ENCODE assay signal across 1 cellular context in the genomic region with DNA sequence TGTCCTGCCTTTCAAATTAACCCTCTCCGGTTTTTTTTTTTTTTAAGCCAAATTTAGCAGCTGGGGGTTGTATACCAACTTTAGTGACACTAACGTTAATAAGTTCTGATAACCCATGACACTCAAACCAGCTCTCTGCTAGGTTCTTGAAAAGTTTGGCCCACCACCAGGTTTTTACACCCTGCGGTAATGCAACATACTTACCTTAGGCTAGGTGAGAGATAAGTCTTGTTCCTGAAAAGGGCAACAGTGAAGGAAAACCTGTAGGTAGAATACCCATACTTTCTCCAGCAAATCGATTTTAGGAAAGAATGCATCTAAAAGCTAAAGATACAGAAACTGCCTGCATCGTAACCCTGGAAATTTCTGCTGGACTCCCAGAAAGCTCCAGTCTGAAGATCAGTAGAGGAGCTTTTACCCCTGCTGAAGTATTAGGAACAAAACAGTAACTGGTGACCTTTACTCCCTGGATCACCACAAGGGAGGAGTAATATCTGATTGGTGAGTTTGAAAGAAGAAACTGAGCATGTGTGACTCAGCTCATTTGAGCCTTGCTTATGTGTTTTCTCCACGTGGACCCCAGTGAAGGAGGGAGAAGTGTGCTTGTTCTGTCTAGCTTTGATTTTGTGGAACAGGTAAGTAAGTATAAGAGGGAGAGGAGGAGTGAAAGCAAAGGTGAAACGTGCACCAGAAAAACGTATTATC.
TF ChIP-seq lines count a peak whose summit lies in the region.

No MANE protein-coding gene starts in this region.

TF ChIP-seq in HepG2, 621 proteins besides CTCF, POLR2A, EP300 and RAD21 (continued from another document and continues in another):
- TF ChIP-seq, protein P1, sequence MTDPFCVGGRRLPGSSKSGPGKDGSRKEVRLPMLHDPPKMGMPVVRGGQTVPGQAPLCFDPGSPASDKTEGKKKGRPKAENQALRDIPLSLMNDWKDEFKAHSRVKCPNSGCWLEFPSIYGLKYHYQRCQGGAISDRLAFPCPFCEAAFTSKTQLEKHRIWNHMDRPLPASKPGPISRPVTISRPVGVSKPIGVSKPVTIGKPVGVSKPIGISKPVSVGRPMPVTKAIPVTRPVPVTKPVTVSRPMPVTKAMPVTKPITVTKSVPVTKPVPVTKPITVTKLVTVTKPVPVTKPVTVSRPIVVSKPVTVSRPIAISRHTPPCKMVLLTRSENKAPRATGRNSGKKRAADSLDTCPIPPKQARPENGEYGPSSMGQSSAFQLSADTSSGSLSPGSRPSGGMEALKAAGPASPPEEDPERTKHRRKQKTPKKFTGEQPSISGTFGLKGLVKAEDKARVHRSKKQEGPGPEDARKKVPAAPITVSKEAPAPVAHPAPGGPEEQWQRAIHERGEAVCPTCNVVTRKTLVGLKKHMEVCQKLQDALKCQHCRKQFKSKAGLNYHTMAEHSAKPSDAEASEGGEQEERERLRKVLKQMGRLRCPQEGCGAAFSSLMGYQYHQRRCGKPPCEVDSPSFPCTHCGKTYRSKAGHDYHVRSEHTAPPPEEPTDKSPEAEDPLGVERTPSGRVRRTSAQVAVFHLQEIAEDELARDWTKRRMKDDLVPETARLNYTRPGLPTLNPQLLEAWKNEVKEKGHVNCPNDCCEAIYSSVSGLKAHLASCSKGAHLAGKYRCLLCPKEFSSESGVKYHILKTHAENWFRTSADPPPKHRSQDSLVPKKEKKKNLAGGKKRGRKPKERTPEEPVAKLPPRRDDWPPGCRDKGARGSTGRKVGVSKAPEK (CRISPR knock-in tag; IDR thresholded peaks at IDR 0.05; ENCODE audit: borderline replicate concordance) = no peak
- TF ChIP-seq ZNF572 (CRISPR knock-in tag; IDR thresholded peaks at IDR 0.05) = no peak
- TF ChIP-seq, protein P2, sequence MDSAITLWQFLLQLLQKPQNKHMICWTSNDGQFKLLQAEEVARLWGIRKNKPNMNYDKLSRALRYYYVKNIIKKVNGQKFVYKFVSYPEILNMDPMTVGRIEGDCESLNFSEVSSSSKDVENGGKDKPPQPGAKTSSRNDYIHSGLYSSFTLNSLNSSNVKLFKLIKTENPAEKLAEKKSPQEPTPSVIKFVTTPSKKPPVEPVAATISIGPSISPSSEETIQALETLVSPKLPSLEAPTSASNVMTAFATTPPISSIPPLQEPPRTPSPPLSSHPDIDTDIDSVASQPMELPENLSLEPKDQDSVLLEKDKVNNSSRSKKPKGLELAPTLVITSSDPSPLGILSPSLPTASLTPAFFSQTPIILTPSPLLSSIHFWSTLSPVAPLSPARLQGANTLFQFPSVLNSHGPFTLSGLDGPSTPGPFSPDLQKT (CRISPR knock-in tag; IDR thresholded peaks at IDR 0.05; ENCODE audit: borderline replicate concordance) = no peak
- no peak for TF ChIP-seq JARID2 (CRISPR knock-in tag; IDR thresholded peaks at IDR 0.05; ENCODE audit: insufficient replicate concordance)
- TF ChIP-seq NPAS2 (CRISPR knock-in tag; IDR thresholded peaks at IDR 0.05; ENCODE audit: borderline replicate concordance) = no peak
- TF ChIP-seq HNF4G (IDR thresholded peaks at IDR 0.05; ENCODE audit: borderline replicate concordance, low read depth, low read length) = peak; percentile 82
- TF ChIP-seq HNF4G (CRISPR knock-in tag; IDR thresholded peaks at IDR 0.05; ENCODE audit: borderline replicate concordance, low read depth) = no peak; the same call in 1 of the 2 replicates
- no peak for TF ChIP-seq RELA (CRISPR knock-in tag; IDR thresholded peaks at IDR 0.05)
- TF ChIP-seq JUNB (CRISPR knock-in tag; IDR thresholded peaks at IDR 0.05; ENCODE audit: borderline replicate concordance) = peak; percentile 77
- no peak for TF ChIP-seq ZNF780A (CRISPR knock-in tag; IDR thresholded peaks at IDR 0.05)
- TF ChIP-seq NR2F2 (IDR thresholded peaks at IDR 0.05; ENCODE audit: borderline replicate concordance, low read depth) = peak; percentile 39; the same call in 1 of the 2 replicates
- peak; percentile 79 for TF ChIP-seq FOSL2 (CRISPR knock-in tag; IDR thresholded peaks at IDR 0.05)
- TF ChIP-seq, protein P3, sequence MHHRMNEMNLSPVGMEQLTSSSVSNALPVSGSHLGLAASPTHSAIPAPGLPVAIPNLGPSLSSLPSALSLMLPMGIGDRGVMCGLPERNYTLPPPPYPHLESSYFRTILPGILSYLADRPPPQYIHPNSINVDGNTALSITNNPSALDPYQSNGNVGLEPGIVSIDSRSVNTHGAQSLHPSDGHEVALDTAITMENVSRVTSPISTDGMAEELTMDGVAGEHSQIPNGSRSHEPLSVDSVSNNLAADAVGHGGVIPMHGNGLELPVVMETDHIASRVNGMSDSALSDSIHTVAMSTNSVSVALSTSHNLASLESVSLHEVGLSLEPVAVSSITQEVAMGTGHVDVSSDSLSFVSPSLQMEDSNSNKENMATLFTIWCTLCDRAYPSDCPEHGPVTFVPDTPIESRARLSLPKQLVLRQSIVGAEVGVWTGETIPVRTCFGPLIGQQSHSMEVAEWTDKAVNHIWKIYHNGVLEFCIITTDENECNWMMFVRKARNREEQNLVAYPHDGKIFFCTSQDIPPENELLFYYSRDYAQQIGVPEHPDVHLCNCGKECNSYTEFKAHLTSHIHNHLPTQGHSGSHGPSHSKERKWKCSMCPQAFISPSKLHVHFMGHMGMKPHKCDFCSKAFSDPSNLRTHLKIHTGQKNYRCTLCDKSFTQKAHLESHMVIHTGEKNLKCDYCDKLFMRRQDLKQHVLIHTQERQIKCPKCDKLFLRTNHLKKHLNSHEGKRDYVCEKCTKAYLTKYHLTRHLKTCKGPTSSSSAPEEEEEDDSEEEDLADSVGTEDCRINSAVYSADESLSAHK (CRISPR knock-in tag; IDR thresholded peaks at IDR 0.05; ENCODE audit: borderline replicate concordance) = no peak
- TF ChIP-seq RBM22 (optimal IDR thresholded peaks at IDR 0.05; ENCODE audit: low read length) = peak; percentile 96
- TF ChIP-seq, protein P4, sequence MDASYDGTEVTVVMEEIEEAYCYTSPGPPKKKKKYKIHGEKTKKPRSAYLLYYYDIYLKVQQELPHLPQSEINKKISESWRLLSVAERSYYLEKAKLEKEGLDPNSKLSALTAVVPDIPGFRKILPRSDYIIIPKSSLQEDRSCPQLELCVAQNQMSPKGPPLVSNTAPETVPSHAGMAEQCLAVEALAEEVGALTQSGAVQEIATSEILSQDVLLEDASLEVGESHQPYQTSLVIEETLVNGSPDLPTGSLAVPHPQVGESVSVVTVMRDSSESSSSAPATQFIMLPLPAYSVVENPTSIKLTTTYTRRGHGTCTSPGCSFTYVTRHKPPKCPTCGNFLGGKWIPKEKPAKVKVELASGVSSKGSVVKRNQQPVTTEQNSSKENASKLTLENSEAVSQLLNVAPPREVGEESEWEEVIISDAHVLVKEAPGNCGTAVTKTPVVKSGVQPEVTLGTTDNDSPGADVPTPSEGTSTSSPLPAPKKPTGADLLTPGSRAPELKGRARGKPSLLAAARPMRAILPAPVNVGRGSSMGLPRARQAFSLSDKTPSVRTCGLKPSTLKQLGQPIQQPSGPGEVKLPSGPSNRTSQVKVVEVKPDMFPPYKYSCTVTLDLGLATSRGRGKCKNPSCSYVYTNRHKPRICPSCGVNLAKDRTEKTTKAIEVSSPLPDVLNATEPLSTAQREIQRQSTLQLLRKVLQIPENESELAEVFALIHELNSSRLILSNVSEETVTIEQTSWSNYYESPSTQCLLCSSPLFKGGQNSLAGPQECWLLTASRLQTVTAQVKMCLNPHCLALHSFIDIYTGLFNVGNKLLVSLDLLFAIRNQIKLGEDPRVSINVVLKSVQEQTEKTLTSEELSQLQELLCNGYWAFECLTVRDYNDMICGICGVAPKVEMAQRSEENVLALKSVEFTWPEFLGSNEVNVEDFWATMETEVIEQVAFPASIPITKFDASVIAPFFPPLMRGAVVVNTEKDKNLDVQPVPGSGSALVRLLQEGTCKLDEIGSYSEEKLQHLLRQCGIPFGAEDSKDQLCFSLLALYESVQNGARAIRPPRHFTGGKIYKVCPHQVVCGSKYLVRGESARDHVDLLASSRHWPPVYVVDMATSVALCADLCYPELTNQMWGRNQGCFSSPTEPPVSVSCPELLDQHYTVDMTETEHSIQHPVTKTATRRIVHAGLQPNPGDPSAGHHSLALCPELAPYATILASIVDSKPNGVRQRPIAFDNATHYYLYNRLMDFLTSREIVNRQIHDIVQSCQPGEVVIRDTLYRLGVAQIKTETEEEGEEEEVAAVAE (CRISPR knock-in tag; IDR thresholded peaks at IDR 0.05; ENCODE audit: borderline replicate concordance) = peak; percentile 62; the same call in 1 of the 2 replicates
- TF ChIP-seq KLF12 (CRISPR knock-in tag; IDR thresholded peaks at IDR 0.05; ENCODE audit: borderline replicate concordance) = peak; percentile 50; the same call in 1 of the 2 replicates
- peak; percentile 79 for TF ChIP-seq HNF4A (CRISPR knock-in tag; IDR thresholded peaks at IDR 0.05)
- TF ChIP-seq ZNF350 (CRISPR knock-in tag; IDR thresholded peaks at IDR 0.05; ENCODE audit: borderline replicate concordance, low read depth) = no peak
- TF ChIP-seq ZNF232 (CRISPR knock-in tag; IDR thresholded peaks at IDR 0.05; ENCODE audit: borderline replicate concordance) = no peak
- TF ChIP-seq, protein P5, sequence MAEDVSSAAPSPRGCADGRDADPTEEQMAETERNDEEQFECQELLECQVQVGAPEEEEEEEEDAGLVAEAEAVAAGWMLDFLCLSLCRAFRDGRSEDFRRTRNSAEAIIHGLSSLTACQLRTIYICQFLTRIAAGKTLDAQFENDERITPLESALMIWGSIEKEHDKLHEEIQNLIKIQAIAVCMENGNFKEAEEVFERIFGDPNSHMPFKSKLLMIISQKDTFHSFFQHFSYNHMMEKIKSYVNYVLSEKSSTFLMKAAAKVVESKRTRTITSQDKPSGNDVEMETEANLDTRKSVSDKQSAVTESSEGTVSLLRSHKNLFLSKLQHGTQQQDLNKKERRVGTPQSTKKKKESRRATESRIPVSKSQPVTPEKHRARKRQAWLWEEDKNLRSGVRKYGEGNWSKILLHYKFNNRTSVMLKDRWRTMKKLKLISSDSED (CRISPR knock-in tag; IDR thresholded peaks at IDR 0.05) = no peak
- TF ChIP-seq ZNF850 (CRISPR knock-in tag; conservative IDR thresholded peaks at IDR 0.05) = no peak
- TF ChIP-seq, protein P6, sequence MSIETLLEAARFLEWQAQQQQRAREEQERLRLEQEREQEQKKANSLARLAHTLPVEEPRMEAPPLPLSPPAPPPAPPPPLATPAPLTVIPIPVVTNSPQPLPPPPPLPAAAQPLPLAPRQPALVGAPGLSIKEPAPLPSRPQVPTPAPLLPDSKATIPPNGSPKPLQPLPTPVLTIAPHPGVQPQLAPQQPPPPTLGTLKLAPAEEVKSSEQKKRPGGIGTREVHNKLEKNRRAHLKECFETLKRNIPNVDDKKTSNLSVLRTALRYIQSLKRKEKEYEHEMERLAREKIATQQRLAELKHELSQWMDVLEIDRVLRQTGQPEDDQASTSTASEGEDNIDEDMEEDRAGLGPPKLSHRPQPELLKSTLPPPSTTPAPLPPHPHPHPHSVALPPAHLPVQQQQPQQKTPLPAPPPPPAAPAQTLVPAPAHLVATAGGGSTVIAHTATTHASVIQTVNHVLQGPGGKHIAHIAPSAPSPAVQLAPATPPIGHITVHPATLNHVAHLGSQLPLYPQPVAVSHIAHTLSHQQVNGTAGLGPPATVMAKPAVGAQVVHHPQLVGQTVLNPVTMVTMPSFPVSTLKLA (IDR thresholded peaks at IDR 0.05) = peak; percentile 91
- TF ChIP-seq TSC22D2 (CRISPR knock-in tag; IDR thresholded peaks at IDR 0.05; ENCODE audit: borderline replicate concordance) = no peak
- peak; percentile 58; the same call in 1 of the 2 replicates for TF ChIP-seq FOXK1 (CRISPR knock-in tag; IDR thresholded peaks at IDR 0.05; ENCODE audit: borderline replicate concordance, low read depth)
- peak; percentile 38; the same call in 1 of the 2 replicates for TF ChIP-seq GATAD2A (CRISPR knock-in tag; IDR thresholded peaks at IDR 0.05)
- TF ChIP-seq POGZ (CRISPR knock-in tag; IDR thresholded peaks at IDR 0.05) = peak; percentile 86
- TF ChIP-seq FOXM1 (CRISPR knock-in tag; IDR thresholded peaks at IDR 0.05) = no peak
- TF ChIP-seq ZNF776 (CRISPR knock-in tag; IDR thresholded peaks at IDR 0.05) = no peak
- TF ChIP-seq KLF11 (CRISPR knock-in tag; IDR thresholded peaks at IDR 0.05) = 0 out of 2 replicates have a peak, but pooled peaks have one; percentile 57
- TF ChIP-seq, protein P7, sequence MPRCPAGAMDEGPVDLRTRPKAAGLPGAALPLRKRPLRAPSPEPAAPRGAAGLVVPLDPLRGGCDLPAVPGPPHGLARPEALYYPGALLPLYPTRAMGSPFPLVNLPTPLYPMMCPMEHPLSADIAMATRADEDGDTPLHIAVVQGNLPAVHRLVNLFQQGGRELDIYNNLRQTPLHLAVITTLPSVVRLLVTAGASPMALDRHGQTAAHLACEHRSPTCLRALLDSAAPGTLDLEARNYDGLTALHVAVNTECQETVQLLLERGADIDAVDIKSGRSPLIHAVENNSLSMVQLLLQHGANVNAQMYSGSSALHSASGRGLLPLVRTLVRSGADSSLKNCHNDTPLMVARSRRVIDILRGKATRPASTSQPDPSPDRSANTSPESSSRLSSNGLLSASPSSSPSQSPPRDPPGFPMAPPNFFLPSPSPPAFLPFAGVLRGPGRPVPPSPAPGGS (CRISPR knock-in tag; IDR thresholded peaks at IDR 0.05) = no peak
- TF ChIP-seq, protein P8, sequence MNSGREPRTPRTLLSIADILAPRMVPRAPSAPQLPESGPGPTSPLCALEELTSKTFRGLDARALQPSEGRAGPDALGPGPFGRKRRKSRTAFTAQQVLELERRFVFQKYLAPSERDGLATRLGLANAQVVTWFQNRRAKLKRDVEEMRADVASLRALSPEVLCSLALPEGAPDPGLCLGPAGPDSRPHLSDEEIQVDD (CRISPR knock-in tag; IDR thresholded peaks at IDR 0.05; ENCODE audit: borderline replicate concordance) = no peak
- TF ChIP-seq CEBPB (IDR thresholded peaks at IDR 0.05; ENCODE audit: borderline replicate concordance, low read depth, low read length) = no peak
- TF ChIP-seq MAZ (IDR thresholded peaks at IDR 0.05; ENCODE audit: borderline replicate concordance, low read depth, low read length) = no peak
- TF ChIP-seq MAZ (CRISPR knock-in tag; IDR thresholded peaks at IDR 0.05; ENCODE audit: low read depth) = no peak
- TF ChIP-seq, protein P9, sequence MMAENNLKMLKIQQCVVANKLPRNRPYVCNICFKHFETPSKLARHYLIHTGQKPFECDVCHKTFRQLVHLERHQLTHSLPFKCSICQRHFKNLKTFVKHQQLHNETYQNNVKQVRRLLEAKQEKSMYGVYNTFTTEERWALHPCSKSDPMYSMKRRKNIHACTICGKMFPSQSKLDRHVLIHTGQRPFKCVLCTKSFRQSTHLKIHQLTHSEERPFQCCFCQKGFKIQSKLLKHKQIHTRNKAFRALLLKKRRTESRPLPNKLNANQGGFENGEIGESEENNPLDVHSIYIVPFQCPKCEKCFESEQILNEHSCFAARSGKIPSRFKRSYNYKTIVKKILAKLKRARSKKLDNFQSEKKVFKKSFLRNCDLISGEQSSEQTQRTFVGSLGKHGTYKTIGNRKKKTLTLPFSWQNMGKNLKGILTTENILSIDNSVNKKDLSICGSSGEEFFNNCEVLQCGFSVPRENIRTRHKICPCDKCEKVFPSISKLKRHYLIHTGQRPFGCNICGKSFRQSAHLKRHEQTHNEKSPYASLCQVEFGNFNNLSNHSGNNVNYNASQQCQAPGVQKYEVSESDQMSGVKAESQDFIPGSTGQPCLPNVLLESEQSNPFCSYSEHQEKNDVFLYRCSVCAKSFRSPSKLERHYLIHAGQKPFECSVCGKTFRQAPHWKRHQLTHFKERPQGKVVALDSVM (CRISPR knock-in tag; IDR thresholded peaks at IDR 0.05) = no peak
